ENCODE assay signal across 33 cellular contexts in the genomic region with DNA sequence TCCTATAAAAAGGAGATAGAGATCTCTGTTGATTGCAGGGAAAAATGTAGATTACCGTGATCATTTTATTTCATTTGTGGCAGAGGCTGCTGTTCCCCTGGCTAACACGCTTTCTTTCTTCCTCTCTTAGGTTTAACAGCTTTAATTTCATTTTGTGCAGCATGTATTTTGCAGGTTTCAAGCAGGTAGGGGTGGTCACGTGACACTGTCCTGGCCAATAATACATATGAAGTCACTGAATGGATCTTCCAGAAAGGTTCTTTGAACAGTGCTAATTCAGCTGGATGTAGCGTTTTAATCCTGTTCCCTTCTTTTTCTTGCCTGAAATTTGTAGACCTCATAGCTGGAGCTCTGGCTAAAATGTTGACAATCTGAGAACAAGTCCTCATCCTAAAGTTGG. TPM values are rescaled to one million over a fixed set of nuclear protein-coding genes. Genes with fewer than 3 reads are reported as not detected.
"Had no signal": no experiment of that assay in that cellular context is flagged by ENCODE, and none has a peak within 500 bp of the region (broad histone marks: within the 10 kb centered on the region; RNA-seq: fewer than 3 reads in every experiment).

No MANE protein-coding gene starts in this region.

- H3K36me3 ChIP-seq: MG63, SJSA1 had no signal

- H3K4me3 ChIP-seq: MG63, SJSA1 had no signal

- H3K27ac Mint-ChIP-seq: activated B cell treated with CpG ODN at 0.5 μM for 24 hours; activated CD8-positive, alpha-beta T cell treated with anti-CD3 and anti-CD28 coated beads for 36 hours; activated naive CD4-positive, alpha-beta T cell treated with anti-CD3 and anti-CD28 coated beads for 36 hours; activated naive CD8-positive, alpha-beta T cell; activated naive CD8-positive, alpha-beta T cell treated with anti-CD3 and anti-CD28 coated beads, Interleukin-2, amount 50 U/mL, for 24 hours; activated T-helper 1 cell treated with anti-CD3 and anti-CD28 coated beads, Interleukin-12 subunit alpha, Interleukin-12 subunit beta, Interleukin-2, Interleukin-4 antibody, amounts not matched to agents 30 ng/mL and 10 ng/mL and 1 ng/mL, durations not matched to agents 14 hours and 24 hours and 36 hours; brain had no signal

- H3K4me3 Mint-ChIP-seq: activated B cell treated with CpG ODN at 0.5 μM for 24 hours; activated CD8-positive, alpha-beta T cell treated with anti-CD3 and anti-CD28 coated beads for 36 hours; activated naive CD4-positive, alpha-beta T cell treated with anti-CD3 and anti-CD28 coated beads for 36 hours; activated naive CD8-positive, alpha-beta T cell; activated naive CD8-positive, alpha-beta T cell treated with anti-CD3 and anti-CD28 coated beads, Interleukin-2, amount 50 U/mL, for 24 hours; activated T-cell treated with anti-CD3 and anti-CD28 coated beads, Interleukin-2, amount 50 U/mL, for 4 hours; activated T-helper 1 cell treated with anti-CD3 and anti-CD28 coated beads, Interleukin-12 subunit alpha, Interleukin-12 subunit beta, Interleukin-2, Interleukin-4 antibody, amounts not matched to agents 30 ng/mL and 10 ng/mL and 1 ng/mL, durations not matched to agents 14 hours and 24 hours and 36 hours had no signal

- H3K9me3 Mint-ChIP-seq: activated B cell treated with CpG ODN at 0.5 μM for 24 hours; activated CD8-positive, alpha-beta T cell treated with anti-CD3 and anti-CD28 coated beads for 36 hours; activated naive CD4-positive, alpha-beta T cell treated with anti-CD3 and anti-CD28 coated beads for 36 hours; activated naive CD8-positive, alpha-beta T cell treated with anti-CD3 and anti-CD28 coated beads, Interleukin-2, amount 50 U/mL, for 24 hours; activated T-cell treated with anti-CD3 and anti-CD28 coated beads, Interleukin-2, amount 50 U/mL, for 4 hours; activated T-helper 1 cell treated with anti-CD3 and anti-CD28 coated beads, Interleukin-12 subunit alpha, Interleukin-12 subunit beta, Interleukin-2, Interleukin-4 antibody, amounts not matched to agents 30 ng/mL and 10 ng/mL and 1 ng/mL, durations not matched to agents 14 hours and 24 hours and 36 hours; brain had no signal

- H3K27me3 Mint-ChIP-seq: activated B cell treated with CpG ODN at 0.5 μM for 24 hours; activated CD8-positive, alpha-beta T cell treated with anti-CD3 and anti-CD28 coated beads for 36 hours had no signal

- H3K36me3 Mint-ChIP-seq: activated naive CD8-positive, alpha-beta T cell; brain had no signal

- H3K9me3 ChIP-seq: MG63, SJSA1 had no signal

- ATAC-seq: activated CD8-positive, alpha-beta T cell treated with anti-CD3 and anti-CD28 coated beads for 36 hours; activated naive CD8-positive, alpha-beta T cell treated with anti-CD3 and anti-CD28 coated beads, Interleukin-2, amount 50 U/mL, for 24 hours; activated T-cell treated with anti-CD3 and anti-CD28 coated beads, Interleukin-2, amount 50 U/mL, for 4 hours; Panc1 had no signal

- FAIRE-seq: bronchial epithelial cell had no signal

- DNase-seq: activated B cell treated with CpG ODN at 0.5 μM for 24 hours; activated CD4-positive, alpha-beta T cell treated with anti-CD3 and anti-CD28 coated beads for 4 hours; activated CD4-positive, alpha-beta T cell treated with anti-CD3 and anti-CD28 coated beads, Interleukin-2, amount 50 U/mL, for 4 hours; activated CD4-positive, CD25-positive, alpha-beta regulatory T cell treated with anti-CD3 and anti-CD28 coated beads, Interleukin-2, amount 50 U/mL, for 72 hours; activated CD8-positive, alpha-beta T cell treated with anti-CD3 and anti-CD28 coated beads for 36 hours; activated gamma-delta T cell treated with Interleukin-2 at 50 U/mL for 16 hours; activated naive CD4-positive, alpha-beta T cell treated with anti-CD3 and anti-CD28 coated beads for 36 hours; activated naive CD8-positive, alpha-beta T cell treated with anti-CD3 and anti-CD28 coated beads, Interleukin-2, amount 50 U/mL, for 24 hours; activated T-cell treated with anti-CD3 and anti-CD28 coated beads, Interleukin-2, amount 50 U/mL, for 4 hours; caudate nucleus; cerebellar nuclear complex; MG63; NCI-H1048; NCI-H1105 treated with DMSO at 0.1 percent for 48 hours; NCI-H1436; NCI-H1694; NCI-H1930; NCI-H2081 treated with DMSO at 0.1 percent for 48 hours; NCI-H226; NCI-H524 treated with DMSO at 0.1 percent for 48 hours; RPMI8226; SHP77 treated with DMSO at 0.1 percent for 48 hours; SW 1271; T-helper 1 cell; T-helper 2 cell; T-helper 9 cell had no signal

RNA-seq across cellular contexts. Expression of a gene that starts 3.6 kb away (rescaled TPM):
- total RNA-seq: NCI-H460 had no signal

RNA-seq across cellular contexts. Expression of a gene that starts 34.3 kb away (rescaled TPM):
- total RNA-seq: activated B cell treated with CpG ODN at 0.5 μM for 24 hours; activated CD8-positive, alpha-beta T cell treated with anti-CD3 and anti-CD28 coated beads for 36 hours; activated naive CD4-positive, alpha-beta T cell treated with anti-CD3 and anti-CD28 coated beads for 36 hours; activated T-cell treated with anti-CD3 and anti-CD28 coated beads, Interleukin-2, amount 50 U/mL, for 4 hours; activated T-helper 1 cell treated with anti-CD3 and anti-CD28 coated beads, Interleukin-12 subunit alpha, Interleukin-12 subunit beta, Interleukin-2, Interleukin-4 antibody, amounts not matched to agents 30 ng/mL and 10 ng/mL and 1 ng/mL, durations not matched to agents 14 hours and 24 hours and 36 hours; NCI-H460; SJSA1 had no signal
